Comparison of ENCODE assay signal across 9 cellular contexts in genomic region chr2:134245340-134245984, GRCh38. TPM values are rescaled to one million over a fixed set of nuclear protein-coding genes. Genes with fewer than 3 reads are reported as not detected.
A peak's percentile ranks its signal among the peaks of the same experiment; 100 is the strongest.
DNase-seq lines count a peak whose midpoint lies in the region; ATAC-seq and TF ChIP-seq lines count a peak whose summit lies in the region.
"Had no signal": no experiment of that assay in that cellular context is flagged by ENCODE, and none has a peak within 500 bp of the region (broad histone marks: within the 10 kb centered on the region; RNA-seq: fewer than 3 reads in every experiment).

No MANE protein-coding gene starts in this region.

- intact Hi-C loops in PC-3 (cut with micrococcal nuclease): loop anchor here (1.0 to 5.0 kb wide), 4 partner anchors 127 to 359 kb away; no protein-coding TSS in a partner anchor

- H3K27me3 Mint-ChIP-seq in neural progenitor cell (ENCODE audit: insufficient read depth, low read depth): peaks cover 3% of the 10 kb centered on the region

- H3F3A ChIP-seq in PC-3 (ENCODE audit: low read length, unreplicated experiment) (no peaks in the 10 kb centered on the region), neural progenitor cell (ENCODE audit: low read depth) (no peaks in the 10 kb centered on the region)

- CTCF ChIA-PET in PC-3 (lab: Charles Lee): interaction anchor here (0.6 to 1.7 kb wide), 5 partner anchors 126 to 359 kb away, joined by 3 to 10 read pairs (median 4); no protein-coding TSS in a partner anchor

- POLR2A ChIA-PET in PC-3 (lab: Charles Lee; ENCODE audit: unreplicated experiment): interaction anchor here (0.6 kb wide), 1 partner anchor 18 kb away, joined by 14 read pairs; no protein-coding TSS in a partner anchor

- H3K4me3 ChIP-seq in PC-3 (ENCODE audit: low read length) (no peak overlapping the region), fibroblast of mammary gland (ENCODE audit: control insufficient read depth, low read depth, low read length) (no peak overlapping the region), neural progenitor cell (no peak overlapping the region)

- H3K27me3 ChIP-seq in PC-3 (ENCODE audit: low read length) (no peaks in the 10 kb centered on the region), neural progenitor cell (no peaks in the 10 kb centered on the region)

- no TSS peak for BruUV-seq in PC-3 (replicated peaks; lab: Mats Ljungman, UMichigan)

- H2AFZ ChIP-seq in PC-3 (ENCODE audit: low read length): no peak overlapping the region
- no peak overlapping the region for H2AFZ ChIP-seq in neural progenitor cell (replicated peaks)

- DNase-seq in Caki2 (ENCODE audit: low read depth) (peak; percentile 56), KBM-7 (peak; percentile 96), PC-3 (peak; percentile 84), fibroblast of mammary gland (ENCODE audit: low read depth) (peak; percentile 76), neural progenitor cell (ENCODE audit: low spot score) (peak; percentile 84), stromal cell of bone marrow (ENCODE audit: low read depth) (peak; percentile 58)
- peak; percentile 81 to 84 for DNase-seq in activated T-cell treated with anti-CD3 and anti-CD28 coated beads, Interleukin-2, amount 50 U/mL, for 48 hours

- in situ Hi-C loops in Caki2 (cut with HindIII; ENCODE audit: low pct_unique_long_range_greater_than_20kb, low sequenced_read_pairs): no loop called here
- in situ Hi-C loops in KBM-7 (cut with MboI; ENCODE audit: low pct_unique_long_range_greater_than_20kb, low sequenced_read_pairs): loop anchor here (25.0 kb wide), 2 partner anchors 167 to 358 kb away; no protein-coding TSS in a partner anchor

- H3K9me2 ChIP-seq in PC-3 (replicated peaks; ENCODE audit: low read length): no peaks in the 10 kb centered on the region

- H3K9me3 ChIP-seq in PC-3 (ENCODE audit: low read length) (no peaks in the 10 kb centered on the region), neural progenitor cell (ENCODE audit: low read depth) (no peaks in the 10 kb centered on the region)

- no peaks in the 10 kb centered on the region for H3K4me1 ChIP-seq in PC-3 (ENCODE audit: insufficient read depth, low read length)
- peaks cover 12% of the 10 kb centered on the region for H3K4me1 ChIP-seq in neural progenitor cell

- H4K20me1 ChIP-seq in PC-3 (ENCODE audit: low read length) (no peaks in the 10 kb centered on the region), neural progenitor cell (ENCODE audit: low read depth) (peaks cover 7% of the 10 kb centered on the region)

- H3K4me2 ChIP-seq in PC-3 (ENCODE audit: low read length) (no peak overlapping the region), neural progenitor cell (no peak overlapping the region)

- H3K27ac ChIP-seq in PC-3 (ENCODE audit: low read length): no peak overlapping the region
- no peak overlapping the region for H3K27ac ChIP-seq in neural progenitor cell

- H3K4me3 Mint-ChIP-seq in neural progenitor cell: no peak overlapping the region
- H3K4me3 Mint-ChIP-seq: T-helper 1 cell treated with Interleukin-12 subunit alpha and Interleukin-12 subunit beta and Interleukin-4 antibody, amounts not matched to agents 30 μg/mL and 1 μg/mL, for 36 hours had no signal

- peaks cover 10% of the 10 kb centered on the region for H3K4me1 Mint-ChIP-seq in neural progenitor cell

- 0 out of 2 replicates have a peak, but pooled peaks cover 4% of the 10 kb centered on the region for H3K79me2 ChIP-seq in PC-3 (ENCODE audit: low read length)
- H3K79me2 ChIP-seq in neural progenitor cell (ENCODE audit: low read depth): peaks cover 15% of the 10 kb centered on the region

- H3K36me3 Mint-ChIP-seq in neural progenitor cell: peaks cover 2% of the 10 kb centered on the region

- no peaks in the 10 kb centered on the region for H3K9me3 Mint-ChIP-seq in neural progenitor cell
- H3K9me3 Mint-ChIP-seq: T-helper 1 cell treated with Interleukin-12 subunit alpha and Interleukin-12 subunit beta and Interleukin-4 antibody, amounts not matched to agents 30 μg/mL and 1 μg/mL, for 36 hours had no signal

- TF ChIP-seq CTCF in PC-3 (conservative IDR thresholded peaks at IDR 0.05; ENCODE audit: low read depth, low read length): peak; percentile 93
- peak; percentile 91 for TF ChIP-seq CTCF in fibroblast of mammary gland (conservative IDR thresholded peaks at IDR 0.05; ENCODE audit: control insufficient read depth, insufficient read depth, low read depth, low read length)
- TF ChIP-seq CTCF in neural progenitor cell (IDR thresholded peaks at IDR 0.05): peak; percentile 89

- no peak overlapping the region for H3K9ac ChIP-seq in PC-3 (ENCODE audit: low read length)
- no peak overlapping the region for H3K9ac ChIP-seq in neural progenitor cell

- H3K36me3 ChIP-seq in PC-3 (ENCODE audit: low read depth, low read length): no peaks in the 10 kb centered on the region
- H3K36me3 ChIP-seq in neural progenitor cell: no peaks in the 10 kb centered on the region

- ATAC-seq in PC-3 (peak; percentile 71), GM18907 (IDR thresholded peaks at IDR 0.05; ENCODE audit: unreplicated experiment) (no peak)

- no peak overlapping the region for H3K27ac Mint-ChIP-seq in neural progenitor cell
- H3K27ac Mint-ChIP-seq: T-helper 1 cell treated with Interleukin-12 subunit alpha and Interleukin-12 subunit beta and Interleukin-4 antibody, amounts not matched to agents 30 μg/mL and 1 μg/mL, for 36 hours had no signal

RNA-seq across cellular contexts. Expression of gene MGAT5, which starts 8.4 kb away (rescaled TPM):
- total RNA-seq in Caki2 (2014; rRNA removed; shearing (Covaris generic); ENCODE audit: low replicate concordance): 28.5 and 32.7 TPM in 2 replicates
- total RNA-seq in PC-3 (2014; rRNA removed) (32.7 and 33.8 TPM in 2 replicates), neural progenitor cell (ENCODE audit: low replicate concordance) (21.2 and 28.8 TPM in 2 replicates)
